In the genomic region with DNA sequence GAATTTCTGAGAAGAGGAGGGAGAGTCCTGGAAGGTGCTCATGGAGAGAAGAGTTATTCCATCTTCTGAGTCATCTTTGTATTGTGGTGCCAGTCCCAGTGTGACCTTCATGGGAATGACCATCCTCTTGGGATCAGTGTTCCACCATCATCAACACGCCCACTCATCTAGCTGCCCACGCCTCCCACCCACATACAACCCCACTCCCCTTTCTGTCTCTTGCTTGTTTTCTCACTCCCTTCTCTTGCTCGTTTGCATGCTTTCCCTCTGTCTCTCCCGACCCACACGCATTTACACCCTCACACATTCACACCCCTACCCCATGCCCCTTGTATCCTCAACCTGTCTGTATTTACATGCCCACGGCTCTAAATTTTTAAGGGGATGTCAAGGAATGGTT, we compare ENCODE assay signal across 14 cellular contexts.
"Had no signal": no experiment of that assay in that cellular context is flagged by ENCODE, and none has a peak within 500 bp of the region (broad histone marks: within the 10 kb centered on the region; RNA-seq: fewer than 3 reads in every experiment).

No MANE protein-coding gene starts in this region.

- H3K27me3 ChIP-seq: body of pancreas had no signal

- DNase-seq: activated CD4-positive, alpha-beta T cell treated with anti-CD3 and anti-CD28 coated beads, Interleukin-2, amount 50 U/mL, for 4 hours; activated naive CD4-positive, alpha-beta T cell; activated T-cell treated with anti-CD3 and anti-CD28 coated beads, Interleukin-2, amount 50 U/mL, for 1 hour; body of pancreas; caudate nucleus; foreskin melanocyte; retina; stimulated activated CD4-positive, alpha-beta T cell treated with anti-CD3 and anti-CD28 coated beads, Interleukin-15, amount 100 ng/mL, for 24 hours; stimulated activated CD4-positive, alpha-beta T cell treated with anti-CD3 and anti-CD28 coated beads, Interleukin-2, amount 100 ng/mL, for 48 hours; stimulated activated naive CD8-positive, alpha-beta T cell treated with anti-CD3 and anti-CD28 coated beads, Interleukin-15, amount 100 ng/mL, for 72 hours had no signal

- H3K27me3 Mint-ChIP-seq: activated T-helper 17 cell treated with anti-CD3 and anti-CD28 coated beads, Interleukin-2, amount 50 U/mL, for 72 hours; stimulated activated naive CD8-positive, alpha-beta T cell treated with anti-CD3 and anti-CD28 coated beads, Interleukin-15, amount 100 ng/mL, for 72 hours; type B pancreatic cell had no signal

- ATAC-seq: activated T-helper 17 cell treated with anti-CD3 and anti-CD28 coated beads, Interleukin-2, amount 50 U/mL, for 72 hours; body of pancreas had no signal

- H3K27ac Mint-ChIP-seq: activated T-helper 17 cell treated with anti-CD3 and anti-CD28 coated beads, Interleukin-2, amount 50 U/mL, for 72 hours; type B pancreatic cell had no signal

- H3K4me3 Mint-ChIP-seq: activated T-helper 17 cell treated with anti-CD3 and anti-CD28 coated beads, Interleukin-2, amount 50 U/mL, for 72 hours; neural crest cell; type B pancreatic cell had no signal

- H3K9me3 ChIP-seq: body of pancreas had no signal

- H3K4me3 ChIP-seq: body of pancreas, skin epidermis had no signal

- H3K9me3 Mint-ChIP-seq: activated T-helper 17 cell treated with anti-CD3 and anti-CD28 coated beads, Interleukin-2, amount 50 U/mL, for 72 hours; neural crest cell had no signal

- H3K4me1 Mint-ChIP-seq: neural crest cell had no signal
